In the genomic region with DNA sequence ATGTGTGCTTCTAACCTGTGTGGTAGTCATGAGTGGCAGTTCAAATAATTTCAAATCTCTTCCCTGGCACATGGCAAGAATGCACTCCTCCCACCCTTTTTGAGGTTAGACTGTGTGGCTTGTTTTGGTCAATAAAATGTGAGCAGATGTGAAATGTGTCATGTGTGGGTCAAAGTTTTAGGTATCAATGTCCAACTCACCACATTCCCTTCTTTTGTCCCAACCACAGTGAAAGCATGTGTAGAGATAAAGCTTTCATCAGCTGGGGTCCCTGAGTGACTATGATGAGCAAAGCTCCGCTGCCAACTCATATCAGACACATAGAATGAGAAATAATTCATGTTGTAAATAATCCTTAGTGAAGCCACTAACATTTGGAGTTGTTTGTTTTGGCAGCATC, we compare ENCODE assay signal across 17 cellular contexts.
"Had no signal": no experiment of that assay in that cellular context is flagged by ENCODE, and none has a peak within 500 bp of the region (broad histone marks: within the 10 kb centered on the region; RNA-seq: fewer than 3 reads in every experiment).

No MANE protein-coding gene starts in this region.

- H3K4me3 ChIP-seq: left ventricle myocardium inferior, lung, smooth muscle cell, uterus had no signal

- H3K36me3 ChIP-seq: left ventricle myocardium inferior, uterus had no signal

- H3K9me3 ChIP-seq: left ventricle myocardium inferior, uterus had no signal

- H3K27ac ChIP-seq: left ventricle myocardium inferior, uterus had no signal

- DNase-seq: activated B cell treated with CpG ODN at 0.5 μM for 24 hours; activated CD8-positive, alpha-beta memory T cell treated with anti-CD3 and anti-CD28 coated beads, Interleukin-2, amount 10 ng/mL, durations not matched to agents 7 days and 5 days; activated CD8-positive, alpha-beta T cell treated with anti-CD3 and anti-CD28 coated beads, Interleukin-2, amount 10 ng/mL, durations not matched to agents 7 days and 5 days; activated naive CD8-positive, alpha-beta T cell treated with anti-CD3 and anti-CD28 coated beads, Interleukin-2, amount 50 U/mL, for 24 hours; activated T-cell treated with anti-CD3 and anti-CD28 coated beads, Interleukin-2, amount 50 U/mL, for 48 hours; amygdala; endodermal cell; left ventricle myocardium inferior; mesendoderm; stimulated activated CD4-positive, alpha-beta T cell treated with anti-CD3 and anti-CD28 coated beads, Interleukin-1b, Interleukin-23, amount 100 ng/mL, for 48 hours; stimulated activated CD4-positive, alpha-beta T cell treated with anti-CD3 and anti-CD28 coated beads, Interleukin-4, amount 100 ng/mL, for 4 hours; stimulated activated CD8-positive, alpha-beta memory T cell treated with anti-CD3 and anti-CD28 coated beads, Interleukin-4, amount 100 ng/mL, for 48 hours; stimulated activated naive CD8-positive, alpha-beta T cell treated with anti-CD3 and anti-CD28 coated beads, Interleukin-15, amount 100 ng/mL, for 72 hours; substantia nigra; uterus had no signal

- H3K4me1 ChIP-seq: left ventricle myocardium inferior, uterus had no signal

- H3K4me2 ChIP-seq: smooth muscle cell had no signal
